Comparison of ENCODE assay signal across 1 cellular context in the genomic region with DNA sequence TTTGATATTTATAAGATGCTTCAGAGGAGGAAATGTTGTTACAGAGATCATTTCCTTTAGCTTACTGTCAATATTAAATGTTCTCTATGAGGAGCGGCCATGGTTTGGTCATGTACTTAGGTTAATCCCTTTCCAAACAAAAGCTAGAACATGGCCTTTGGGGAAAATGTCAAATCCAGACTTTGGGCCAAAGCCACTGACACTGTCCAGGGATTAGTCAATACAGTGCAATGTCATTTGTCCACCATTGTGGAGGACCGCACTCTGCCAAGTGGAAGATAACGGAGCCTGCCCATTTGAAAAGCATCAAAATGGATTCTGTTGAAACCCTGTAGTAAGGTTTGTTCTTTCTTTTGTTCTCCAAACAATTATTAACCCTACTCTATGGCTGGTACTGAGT.
A peak's percentile ranks its signal among the peaks of the same experiment; 100 is the strongest.
TF ChIP-seq lines count a peak whose summit lies in the region.

No MANE protein-coding gene starts in this region.

TF ChIP-seq in HepG2, 621 proteins besides CTCF, POLR2A, EP300 and RAD21 (continued from another document and continues in another):
- TF ChIP-seq, protein P1, sequence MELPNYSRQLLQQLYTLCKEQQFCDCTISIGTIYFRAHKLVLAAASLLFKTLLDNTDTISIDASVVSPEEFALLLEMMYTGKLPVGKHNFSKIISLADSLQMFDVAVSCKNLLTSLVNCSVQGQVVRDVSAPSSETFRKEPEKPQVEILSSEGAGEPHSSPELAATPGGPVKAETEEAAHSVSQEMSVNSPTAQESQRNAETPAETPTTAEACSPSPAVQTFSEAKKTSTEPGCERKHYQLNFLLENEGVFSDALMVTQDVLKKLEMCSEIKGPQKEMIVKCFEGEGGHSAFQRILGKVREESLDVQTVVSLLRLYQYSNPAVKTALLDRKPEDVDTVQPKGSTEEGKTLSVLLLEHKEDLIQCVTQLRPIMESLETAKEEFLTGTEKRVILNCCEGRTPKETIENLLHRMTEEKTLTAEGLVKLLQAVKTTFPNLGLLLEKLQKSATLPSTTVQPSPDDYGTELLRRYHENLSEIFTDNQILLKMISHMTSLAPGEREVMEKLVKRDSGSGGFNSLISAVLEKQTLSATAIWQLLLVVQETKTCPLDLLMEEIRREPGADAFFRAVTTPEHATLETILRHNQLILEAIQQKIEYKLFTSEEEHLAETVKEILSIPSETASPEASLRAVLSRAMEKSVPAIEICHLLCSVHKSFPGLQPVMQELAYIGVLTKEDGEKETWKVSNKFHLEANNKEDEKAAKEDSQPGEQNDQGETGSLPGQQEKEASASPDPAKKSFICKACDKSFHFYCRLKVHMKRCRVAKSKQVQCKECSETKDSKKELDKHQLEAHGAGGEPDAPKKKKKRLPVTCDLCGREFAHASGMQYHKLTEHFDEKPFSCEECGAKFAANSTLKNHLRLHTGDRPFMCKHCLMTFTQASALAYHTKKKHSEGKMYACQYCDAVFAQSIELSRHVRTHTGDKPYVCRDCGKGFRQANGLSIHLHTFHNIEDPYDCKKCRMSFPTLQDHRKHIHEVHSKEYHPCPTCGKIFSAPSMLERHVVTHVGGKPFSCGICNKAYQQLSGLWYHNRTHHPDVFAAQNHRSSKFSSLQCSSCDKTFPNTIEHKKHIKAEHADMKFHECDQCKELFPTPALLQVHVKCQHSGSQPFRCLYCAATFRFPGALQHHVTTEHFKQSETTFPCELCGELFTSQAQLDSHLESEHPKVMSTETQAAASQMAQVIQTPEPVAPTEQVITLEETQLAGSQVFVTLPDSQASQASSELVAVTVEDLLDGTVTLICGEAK (IDR thresholded peaks at IDR 0.05) = no peak
- TF ChIP-seq, protein P1 (CRISPR knock-in tag; IDR thresholded peaks at IDR 0.05) = no peak
- no peak for TF ChIP-seq KDM2A (CRISPR knock-in tag; IDR thresholded peaks at IDR 0.05; ENCODE audit: borderline replicate concordance, low read depth)
- no peak for TF ChIP-seq ZNF414 (CRISPR knock-in tag; IDR thresholded peaks at IDR 0.05)
- no peak for TF ChIP-seq ZNF33B (CRISPR knock-in tag; IDR thresholded peaks at IDR 0.05)
- TF ChIP-seq PTBP1 (IDR thresholded peaks at IDR 0.05; ENCODE audit: low read depth, low read length, poor library complexity, severe bottlenecking) = no peak
- TF ChIP-seq HMG20A (CRISPR knock-in tag; IDR thresholded peaks at IDR 0.05; ENCODE audit: borderline replicate concordance) = no peak
- no peak for TF ChIP-seq NFAT5 (CRISPR knock-in tag; IDR thresholded peaks at IDR 0.05)
- TF ChIP-seq HNRNPL (IDR thresholded peaks at IDR 0.05; ENCODE audit: low read depth, low read length) = no peak
- TF ChIP-seq, protein P2, sequence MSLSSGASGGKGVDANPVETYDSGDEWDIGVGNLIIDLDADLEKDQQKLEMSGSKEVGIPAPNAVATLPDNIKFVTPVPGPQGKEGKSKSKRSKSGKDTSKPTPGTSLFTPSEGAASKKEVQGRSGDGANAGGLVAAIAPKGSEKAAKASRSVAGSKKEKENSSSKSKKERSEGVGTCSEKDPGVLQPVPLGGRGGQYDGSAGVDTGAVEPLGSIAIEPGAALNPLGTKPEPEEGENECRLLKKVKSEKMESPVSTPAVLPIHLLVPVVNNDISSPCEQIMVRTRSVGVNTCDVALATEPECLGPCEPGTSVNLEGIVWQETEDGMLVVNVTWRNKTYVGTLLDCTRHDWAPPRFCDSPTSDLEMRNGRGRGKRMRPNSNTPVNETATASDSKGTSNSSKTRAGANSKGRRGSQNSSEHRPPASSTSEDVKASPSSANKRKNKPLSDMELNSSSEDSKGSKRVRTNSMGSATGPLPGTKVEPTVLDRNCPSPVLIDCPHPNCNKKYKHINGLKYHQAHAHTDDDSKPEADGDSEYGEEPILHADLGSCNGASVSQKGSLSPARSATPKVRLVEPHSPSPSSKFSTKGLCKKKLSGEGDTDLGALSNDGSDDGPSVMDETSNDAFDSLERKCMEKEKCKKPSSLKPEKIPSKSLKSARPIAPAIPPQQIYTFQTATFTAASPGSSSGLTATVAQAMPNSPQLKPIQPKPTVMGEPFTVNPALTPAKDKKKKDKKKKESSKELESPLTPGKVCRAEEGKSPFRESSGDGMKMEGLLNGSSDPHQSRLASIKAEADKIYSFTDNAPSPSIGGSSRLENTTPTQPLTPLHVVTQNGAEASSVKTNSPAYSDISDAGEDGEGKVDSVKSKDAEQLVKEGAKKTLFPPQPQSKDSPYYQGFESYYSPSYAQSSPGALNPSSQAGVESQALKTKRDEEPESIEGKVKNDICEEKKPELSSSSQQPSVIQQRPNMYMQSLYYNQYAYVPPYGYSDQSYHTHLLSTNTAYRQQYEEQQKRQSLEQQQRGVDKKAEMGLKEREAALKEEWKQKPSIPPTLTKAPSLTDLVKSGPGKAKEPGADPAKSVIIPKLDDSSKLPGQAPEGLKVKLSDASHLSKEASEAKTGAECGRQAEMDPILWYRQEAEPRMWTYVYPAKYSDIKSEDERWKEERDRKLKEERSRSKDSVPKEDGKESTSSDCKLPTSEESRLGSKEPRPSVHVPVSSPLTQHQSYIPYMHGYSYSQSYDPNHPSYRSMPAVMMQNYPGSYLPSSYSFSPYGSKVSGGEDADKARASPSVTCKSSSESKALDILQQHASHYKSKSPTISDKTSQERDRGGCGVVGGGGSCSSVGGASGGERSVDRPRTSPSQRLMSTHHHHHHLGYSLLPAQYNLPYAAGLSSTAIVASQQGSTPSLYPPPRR (CRISPR knock-in tag; IDR thresholded peaks at IDR 0.05; ENCODE audit: borderline replicate concordance) = peak; percentile 71; the same call in 1 of the 2 replicates
- TF ChIP-seq ZNF225 (CRISPR knock-in tag; IDR thresholded peaks at IDR 0.05) = no peak
- no peak for TF ChIP-seq ZNF383 (CRISPR knock-in tag; IDR thresholded peaks at IDR 0.05; ENCODE audit: borderline replicate concordance)
- TF ChIP-seq ZNF205 (CRISPR knock-in tag; IDR thresholded peaks at IDR 0.05) = no peak
- TF ChIP-seq, protein P3, sequence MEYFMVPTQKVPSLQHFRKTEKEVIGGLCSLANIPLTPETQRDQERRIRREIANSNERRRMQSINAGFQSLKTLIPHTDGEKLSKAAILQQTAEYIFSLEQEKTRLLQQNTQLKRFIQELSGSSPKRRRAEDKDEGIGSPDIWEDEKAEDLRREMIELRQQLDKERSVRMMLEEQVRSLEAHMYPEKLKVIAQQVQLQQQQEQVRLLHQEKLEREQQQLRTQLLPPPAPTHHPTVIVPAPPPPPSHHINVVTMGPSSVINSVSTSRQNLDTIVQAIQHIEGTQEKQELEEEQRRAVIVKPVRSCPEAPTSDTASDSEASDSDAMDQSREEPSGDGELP (IDR thresholded peaks at IDR 0.05; ENCODE audit: borderline replicate concordance, low read depth) = no peak
- TF ChIP-seq ZBTB21 (CRISPR knock-in tag; IDR thresholded peaks at IDR 0.05) = no peak
- TF ChIP-seq ZNF773 (CRISPR knock-in tag; IDR thresholded peaks at IDR 0.05; ENCODE audit: borderline replicate concordance) = no peak
- no peak for TF ChIP-seq TBX3 (IDR thresholded peaks at IDR 0.05; ENCODE audit: borderline replicate concordance)
- no peak for TF ChIP-seq TIGD3 (CRISPR knock-in tag; IDR thresholded peaks at IDR 0.05; ENCODE audit: borderline replicate concordance)
- TF ChIP-seq GPN1 (CRISPR knock-in tag; IDR thresholded peaks at IDR 0.05; ENCODE audit: borderline replicate concordance) = no peak
- no peak for TF ChIP-seq ZNF841 (CRISPR knock-in tag; IDR thresholded peaks at IDR 0.05; ENCODE audit: borderline replicate concordance)
- no peak for TF ChIP-seq KLF12 (CRISPR knock-in tag; IDR thresholded peaks at IDR 0.05; ENCODE audit: borderline replicate concordance)
